ENCODE assay signal across 8 cellular contexts in genomic region chr18:76058146-76058545, GRCh38.
"Had no signal": no experiment of that assay in that cellular context is flagged by ENCODE, and none has a peak within 500 bp of the region (broad histone marks: within the 10 kb centered on the region; RNA-seq: fewer than 3 reads in every experiment).

No MANE protein-coding gene starts in this region.

- H2AFZ ChIP-seq: GM23338 had no signal

- ATAC-seq: GM23338 had no signal

- H3K4me3 ChIP-seq: GM23338 had no signal

- H3K9ac ChIP-seq: KMS-11 had no signal

- DNase-seq: H9, HCEC 1CT, KBM-7 had no signal

- H3K27ac ChIP-seq: KMS-11 had no signal

- H3K4me2 ChIP-seq: GM23338, KMS-11 had no signal

- FAIRE-seq: H1, H54, HTR-8/SVneo had no signal
